Comparison of ENCODE assay signal across 1 cellular context in the genomic region with DNA sequence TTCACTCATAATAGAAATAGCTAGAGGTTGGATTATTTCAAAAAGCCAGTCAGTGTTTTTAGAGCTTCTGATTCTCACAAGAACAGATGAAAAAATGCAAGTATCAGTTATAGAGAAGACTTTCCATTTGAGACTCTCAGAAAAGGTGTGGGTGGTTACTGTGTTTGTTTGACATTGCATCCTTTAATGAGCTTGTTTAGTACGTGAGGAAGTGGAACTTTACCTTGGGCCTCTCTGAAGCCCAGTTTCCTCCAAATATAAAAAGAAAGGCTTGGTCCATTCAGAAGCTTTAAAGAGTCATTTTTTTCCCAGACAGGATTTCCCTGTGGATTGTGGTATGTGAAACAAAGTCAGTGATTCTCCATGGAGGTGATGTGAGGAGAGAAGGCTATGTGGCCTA.
TF ChIP-seq lines count a peak whose summit lies in the region.

No MANE protein-coding gene starts in this region.

TF ChIP-seq in GM12878, 131 proteins besides CTCF, POLR2A, EP300 and RAD21 (continued from another document):
- TF ChIP-seq BCLAF1 (IDR thresholded peaks at IDR 0.05): no peak
- peak; percentile 88 for TF ChIP-seq TBL1XR1 (IDR thresholded peaks at IDR 0.05; ENCODE audit: low read depth, low read length)
- TF ChIP-seq ETV6 (conservative IDR thresholded peaks at IDR 0.05 in 1 of 2, IDR thresholded peaks at IDR 0.05 in 1 of 2; ENCODE audit: borderline replicate concordance in 1 of 2, low read depth in 1 of 2): peak in 1 of 2 experiments; percentile 64; a peak in 1 of 4 replicates
- TF ChIP-seq ATF7 (IDR thresholded peaks at IDR 0.05; ENCODE audit: low read depth): peak; percentile 51; the same call in 1 of the 2 replicates
- peak; percentile 54; the same call in 1 of the 2 replicates for TF ChIP-seq ZNF384 (IDR thresholded peaks at IDR 0.05; ENCODE audit: borderline replicate concordance, low read depth, low read length)
- peak; percentile 60 for TF ChIP-seq BCL11A (IDR thresholded peaks at IDR 0.05; ENCODE audit: low read depth, low read length)
- TF ChIP-seq NFIC (IDR thresholded peaks at IDR 0.05; ENCODE audit: low read depth, low read length): peak; percentile 66
- TF ChIP-seq CREB1 (IDR thresholded peaks at IDR 0.05; ENCODE audit: low read depth): 0 out of 2 replicates have a peak, but pooled peaks have one; percentile 27
- 0 out of 2 replicates have a peak, but pooled peaks have one; percentile 41 for TF ChIP-seq CBX5 (IDR thresholded peaks at IDR 0.05; ENCODE audit: low read depth)
- peak in 1 of 2 experiments; percentile 53; a peak in 1 of 3 replicates for TF ChIP-seq EGR1 (IDR thresholded peaks at IDR 0.05; ENCODE audit: borderline replicate concordance in 1 of 2, low read depth in 2 of 2, low read length in 2 of 2)
- no peak for TF ChIP-seq ESRRA (IDR thresholded peaks at IDR 0.05; ENCODE audit: low read length)
- TF ChIP-seq NBN (IDR thresholded peaks at IDR 0.05): 0 out of 2 replicates have a peak, but pooled peaks have one; percentile 50
- peak; percentile 74 for TF ChIP-seq RUNX3 (IDR thresholded peaks at IDR 0.05; ENCODE audit: low read length)
- TF ChIP-seq DPF2 (IDR thresholded peaks at IDR 0.05): peak; percentile 74; the same call in 1 of the 2 replicates
